In the genomic region with DNA sequence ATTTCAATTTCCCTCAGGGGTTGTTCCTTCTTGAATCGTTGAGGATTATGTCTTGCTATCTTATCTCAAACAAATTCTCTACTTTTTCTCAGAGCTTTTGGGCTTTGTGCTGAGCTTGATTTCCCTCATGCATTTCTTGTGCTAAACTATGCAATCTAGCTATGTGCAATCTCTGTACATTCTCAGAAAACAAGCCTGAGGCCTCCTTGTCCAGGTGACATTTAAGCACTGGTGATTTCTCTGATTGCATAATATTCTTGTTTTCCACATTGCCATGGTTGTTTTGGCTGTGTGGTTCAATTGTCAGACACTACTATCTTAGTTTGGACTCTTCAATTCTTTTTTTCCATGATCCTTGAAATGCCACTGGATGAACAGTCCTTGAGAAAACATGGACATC, we compare ENCODE assay signal across 2 cellular contexts.
TF ChIP-seq lines count a peak whose summit lies in the region.

No MANE protein-coding gene starts in this region.

TF ChIP-seq in IMR-90, 13 proteins besides CTCF, POLR2A, EP300 and RAD21:
- TF ChIP-seq MXI1 (IDR thresholded peaks at IDR 0.05; ENCODE audit: borderline replicate concordance, low read depth, low read length) (no peak), CEBPB (IDR thresholded peaks at IDR 0.05; ENCODE audit: low read depth, low read length) (peak; percentile 14; the same call in 1 of the 2 replicates)

TF ChIP-seq in SK-N-SH, 30 proteins besides CTCF, POLR2A, EP300 and RAD21:
- TF ChIP-seq, protein P1, sequence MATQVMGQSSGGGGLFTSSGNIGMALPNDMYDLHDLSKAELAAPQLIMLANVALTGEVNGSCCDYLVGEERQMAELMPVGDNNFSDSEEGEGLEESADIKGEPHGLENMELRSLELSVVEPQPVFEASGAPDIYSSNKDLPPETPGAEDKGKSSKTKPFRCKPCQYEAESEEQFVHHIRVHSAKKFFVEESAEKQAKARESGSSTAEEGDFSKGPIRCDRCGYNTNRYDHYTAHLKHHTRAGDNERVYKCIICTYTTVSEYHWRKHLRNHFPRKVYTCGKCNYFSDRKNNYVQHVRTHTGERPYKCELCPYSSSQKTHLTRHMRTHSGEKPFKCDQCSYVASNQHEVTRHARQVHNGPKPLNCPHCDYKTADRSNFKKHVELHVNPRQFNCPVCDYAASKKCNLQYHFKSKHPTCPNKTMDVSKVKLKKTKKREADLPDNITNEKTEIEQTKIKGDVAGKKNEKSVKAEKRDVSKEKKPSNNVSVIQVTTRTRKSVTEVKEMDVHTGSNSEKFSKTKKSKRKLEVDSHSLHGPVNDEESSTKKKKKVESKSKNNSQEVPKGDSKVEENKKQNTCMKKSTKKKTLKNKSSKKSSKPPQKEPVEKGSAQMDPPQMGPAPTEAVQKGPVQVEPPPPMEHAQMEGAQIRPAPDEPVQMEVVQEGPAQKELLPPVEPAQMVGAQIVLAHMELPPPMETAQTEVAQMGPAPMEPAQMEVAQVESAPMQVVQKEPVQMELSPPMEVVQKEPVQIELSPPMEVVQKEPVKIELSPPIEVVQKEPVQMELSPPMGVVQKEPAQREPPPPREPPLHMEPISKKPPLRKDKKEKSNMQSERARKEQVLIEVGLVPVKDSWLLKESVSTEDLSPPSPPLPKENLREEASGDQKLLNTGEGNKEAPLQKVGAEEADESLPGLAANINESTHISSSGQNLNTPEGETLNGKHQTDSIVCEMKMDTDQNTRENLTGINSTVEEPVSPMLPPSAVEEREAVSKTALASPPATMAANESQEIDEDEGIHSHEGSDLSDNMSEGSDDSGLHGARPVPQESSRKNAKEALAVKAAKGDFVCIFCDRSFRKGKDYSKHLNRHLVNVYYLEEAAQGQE (IDR thresholded peaks at IDR 0.05; ENCODE audit: low read depth, low read length): no peak
- no peak for TF ChIP-seq FOXM1 (IDR thresholded peaks at IDR 0.05; ENCODE audit: low read depth)
- TF ChIP-seq, protein P2, sequence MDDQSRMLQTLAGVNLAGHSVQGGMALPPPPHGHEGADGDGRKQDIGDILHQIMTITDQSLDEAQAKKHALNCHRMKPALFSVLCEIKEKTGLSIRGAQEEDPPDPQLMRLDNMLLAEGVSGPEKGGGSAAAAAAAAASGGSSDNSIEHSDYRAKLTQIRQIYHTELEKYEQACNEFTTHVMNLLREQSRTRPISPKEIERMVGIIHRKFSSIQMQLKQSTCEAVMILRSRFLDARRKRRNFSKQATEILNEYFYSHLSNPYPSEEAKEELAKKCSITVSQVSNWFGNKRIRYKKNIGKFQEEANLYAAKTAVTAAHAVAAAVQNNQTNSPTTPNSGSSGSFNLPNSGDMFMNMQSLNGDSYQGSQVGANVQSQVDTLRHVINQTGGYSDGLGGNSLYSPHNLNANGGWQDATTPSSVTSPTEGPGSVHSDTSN (IDR thresholded peaks at IDR 0.05): no peak
- TF ChIP-seq MEF2A (IDR thresholded peaks at IDR 0.05; ENCODE audit: borderline replicate concordance, low read depth): no peak
- TF ChIP-seq, protein P3, sequence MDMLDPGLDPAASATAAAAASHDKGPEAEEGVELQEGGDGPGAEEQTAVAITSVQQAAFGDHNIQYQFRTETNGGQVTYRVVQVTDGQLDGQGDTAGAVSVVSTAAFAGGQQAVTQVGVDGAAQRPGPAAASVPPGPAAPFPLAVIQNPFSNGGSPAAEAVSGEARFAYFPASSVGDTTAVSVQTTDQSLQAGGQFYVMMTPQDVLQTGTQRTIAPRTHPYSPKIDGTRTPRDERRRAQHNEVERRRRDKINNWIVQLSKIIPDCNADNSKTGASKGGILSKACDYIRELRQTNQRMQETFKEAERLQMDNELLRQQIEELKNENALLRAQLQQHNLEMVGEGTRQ (IDR thresholded peaks at IDR 0.05; ENCODE audit: borderline replicate concordance, low read depth, low read length): no peak
- no peak for TF ChIP-seq NRF1 (IDR thresholded peaks at IDR 0.05; ENCODE audit: low read depth, low read length)
- TF ChIP-seq TEAD4 (IDR thresholded peaks at IDR 0.05; ENCODE audit: borderline replicate concordance, insufficient read depth): no peak
- TF ChIP-seq, protein P4, sequence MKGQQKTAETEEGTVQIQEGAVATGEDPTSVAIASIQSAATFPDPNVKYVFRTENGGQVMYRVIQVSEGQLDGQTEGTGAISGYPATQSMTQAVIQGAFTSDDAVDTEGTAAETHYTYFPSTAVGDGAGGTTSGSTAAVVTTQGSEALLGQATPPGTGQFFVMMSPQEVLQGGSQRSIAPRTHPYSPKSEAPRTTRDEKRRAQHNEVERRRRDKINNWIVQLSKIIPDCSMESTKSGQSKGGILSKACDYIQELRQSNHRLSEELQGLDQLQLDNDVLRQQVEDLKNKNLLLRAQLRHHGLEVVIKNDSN (IDR thresholded peaks at IDR 0.05; ENCODE audit: borderline replicate concordance, low read depth): no peak
- TF ChIP-seq NFIC (IDR thresholded peaks at IDR 0.05; ENCODE audit: borderline replicate concordance): no peak
- TF ChIP-seq, protein P5, sequence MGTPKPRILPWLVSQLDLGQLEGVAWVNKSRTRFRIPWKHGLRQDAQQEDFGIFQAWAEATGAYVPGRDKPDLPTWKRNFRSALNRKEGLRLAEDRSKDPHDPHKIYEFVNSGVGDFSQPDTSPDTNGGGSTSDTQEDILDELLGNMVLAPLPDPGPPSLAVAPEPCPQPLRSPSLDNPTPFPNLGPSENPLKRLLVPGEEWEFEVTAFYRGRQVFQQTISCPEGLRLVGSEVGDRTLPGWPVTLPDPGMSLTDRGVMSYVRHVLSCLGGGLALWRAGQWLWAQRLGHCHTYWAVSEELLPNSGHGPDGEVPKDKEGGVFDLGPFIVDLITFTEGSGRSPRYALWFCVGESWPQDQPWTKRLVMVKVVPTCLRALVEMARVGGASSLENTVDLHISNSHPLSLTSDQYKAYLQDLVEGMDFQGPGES (IDR thresholded peaks at IDR 0.05; ENCODE audit: low read depth, low read length): no peak
- no peak for TF ChIP-seq RCOR1 (IDR thresholded peaks at IDR 0.05; ENCODE audit: low read length)
- no peak for TF ChIP-seq CHD2 (IDR thresholded peaks at IDR 0.05; ENCODE audit: low read length, partially characterized antibody)
- TF ChIP-seq POLR2AphosphoS5 (IDR thresholded peaks at IDR 0.05; ENCODE audit: low read depth, low read length): no peak
- TF ChIP-seq, protein P6, sequence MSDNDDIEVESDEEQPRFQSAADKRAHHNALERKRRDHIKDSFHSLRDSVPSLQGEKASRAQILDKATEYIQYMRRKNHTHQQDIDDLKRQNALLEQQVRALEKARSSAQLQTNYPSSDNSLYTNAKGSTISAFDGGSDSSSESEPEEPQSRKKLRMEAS (IDR thresholded peaks at IDR 0.05; ENCODE audit: low read depth): no peak
